In genomic region chr22:36921309-36922096, GRCh38 we compare ENCODE assay signal across 15 cellular contexts. TPM values are rescaled to one million over a fixed set of nuclear protein-coding genes. Genes with fewer than 3 reads are reported as not detected.
DNase-seq lines count a peak whose midpoint lies in the region; ATAC-seq and TF ChIP-seq lines count a peak whose summit lies in the region.
"Had no signal": no experiment of that assay in that cellular context is flagged by ENCODE, and none has a peak within 500 bp of the region (broad histone marks: within the 10 kb centered on the region; RNA-seq: fewer than 3 reads in every experiment).

No MANE protein-coding gene starts in this region.

- no peaks in the 10 kb centered on the region for H3K9me3 ChIP-seq in thyroid gland
- H3K9me3 ChIP-seq: testis had no signal

- no peak overlapping the region for H3K27ac ChIP-seq in thyroid gland
- H3K27ac ChIP-seq: testis had no signal

- peaks cover 46 to 74% of the 10 kb centered on the region in 2 donors for H3K4me1 Mint-ChIP-seq in stimulated activated naive B cell treated with anti-CD40 and anti-IgM and Interleukin-4, amounts not matched to agents 10 μg/mL and 1 μg/mL and 100 μg/mL, for 72 hours
- H3K4me1 Mint-ChIP-seq: natural killer cell, T-cell had no signal

- H3K4me3 ChIP-seq in thyroid gland (replicated peaks in 1 of 3): no peak overlapping the region
- H3K4me3 ChIP-seq: testis had no signal

- intact Hi-C loops in cardiac septum (cut with DNase I) (no loop called here), thyroid gland (cut with DNase I) (no loop called here)

- TF ChIP-seq POLR2A in thyroid gland (IDR thresholded peaks at IDR 0.05): no peak

- no peaks in the 10 kb centered on the region for H3K27me3 ChIP-seq in thyroid gland
- H3K27me3 ChIP-seq: testis had no signal

- WGBS in thyroid gland, 2 donors: 46 to 57% methylated on average over 13 to 15 of the region's 15 CpGs

- peak; percentile 21 for DNase-seq in SIG-M5 treated with dmso at 0.1 percent for 504 hours (lab: John Stamatoyannopoulos, UW; ENCODE audit: unreplicated experiment)
- no peak for DNase-seq in SIG-M5 (lab: John Stamatoyannopoulos, UW)
- DNase-seq in NOMO-1 treated with DMSO at 0.1 percent for 48 hours (lab: John Stamatoyannopoulos, UW; ENCODE audit: unreplicated experiment): peak; percentile 49
- DNase-seq in cardiac septum (ENCODE audit: low spot score): peak; percentile 89
- peak; percentile 75 for DNase-seq in stimulated activated naive B cell treated with anti-CD40 and anti-IgM and Interleukin-4, amounts not matched to agents 10 μg/mL and 1 μg/mL and 100 μg/mL, for 72 hours
- DNase-seq in thyroid gland: no peak
- no peak for DNase-seq in DMS153 (lab: John Stamatoyannopoulos, UW)
- DNase-seq: 8988T; cortex of kidney; natural killer cell; stimulated activated CD4-positive, alpha-beta T cell treated with anti-CD3 and anti-CD28 coated beads, Interleukin-2, amount 100 ng/mL, for 24 hours; testis had no signal

- H3K27ac Mint-ChIP-seq in stimulated activated naive B cell treated with anti-CD40 and anti-IgM and Interleukin-4, amounts not matched to agents 10 μg/mL and 1 μg/mL and 100 μg/mL, for 72 hours: peak overlapping the region; percentile 78
- H3K27ac Mint-ChIP-seq: natural killer cell, T-cell had no signal

- H3K9me3 Mint-ChIP-seq in stimulated activated naive B cell treated with anti-CD40 and anti-IgM and Interleukin-4, amounts not matched to agents 10 μg/mL and 1 μg/mL and 100 μg/mL, for 72 hours: no peaks in the 10 kb centered on the region
- H3K9me3 Mint-ChIP-seq: natural killer cell had no signal

- no peaks in the 10 kb centered on the region for H3K27me3 Mint-ChIP-seq in stimulated activated naive B cell treated with anti-CD40 and anti-IgM and Interleukin-4, amounts not matched to agents 10 μg/mL and 1 μg/mL and 100 μg/mL, for 72 hours

- ATAC-seq in stimulated activated naive B cell treated with anti-CD40 and anti-IgM and Interleukin-4, amounts not matched to agents 10 μg/mL and 1 μg/mL and 100 μg/mL, for 72 hours (replicated peaks): peak; percentile 98 to 99
- ATAC-seq in GM18870 (IDR thresholded peaks at IDR 0.05; ENCODE audit: unreplicated experiment): no peak
- ATAC-seq: T-cell had no signal

- peaks cover 70 to 90% of the 10 kb centered on the region in 2 donors for H3K36me3 Mint-ChIP-seq in stimulated activated naive B cell treated with anti-CD40 and anti-IgM and Interleukin-4, amounts not matched to agents 10 μg/mL and 1 μg/mL and 100 μg/mL, for 72 hours
- H3K36me3 Mint-ChIP-seq: natural killer cell, T-cell had no signal

- peak overlapping the region; percentile 54 to 71 for H3K4me3 Mint-ChIP-seq in stimulated activated naive B cell treated with anti-CD40 and anti-IgM and Interleukin-4, amounts not matched to agents 10 μg/mL and 1 μg/mL and 100 μg/mL, for 72 hours
- H3K4me3 Mint-ChIP-seq: natural killer cell, T-cell had no signal

- no peaks in the 10 kb centered on the region for H3K36me3 ChIP-seq in thyroid gland

- no peaks in the 10 kb centered on the region for H3K4me1 ChIP-seq in thyroid gland
- H3K4me1 ChIP-seq: testis had no signal

- no peak for TF ChIP-seq CTCF in thyroid gland (IDR thresholded peaks at IDR 0.05)

RNA-seq across cellular contexts. Expression of gene CSF2RB, which starts 8.1 kb away (rescaled TPM):
- 4.9 TPM for total RNA-seq in cardiac septum
- 1 to 10 TPM; 1.9 to 7.1 (median 3.0) TPM for total RNA-seq in thyroid gland
- total RNA-seq: NCI-H460 had no signal

Comparison
In these comparisons a context has a peak if more than half of its experiments do, and no peak if none do; other contexts are left out.
1. DNase-seq: peak in SIG-M5 treated with dmso at 0.1 percent for 504 hours (single experiment), NOMO-1 treated with DMSO at 0.1 percent for 48 hours (single experiment), cardiac septum (single experiment) and stimulated activated naive B cell treated with anti-CD40 and anti-IgM and Interleukin-4, amounts not matched to agents 10 μg/mL and 1 μg/mL and 100 μg/mL, for 72 hours (single experiment); none in SIG-M5 (single experiment), thyroid gland (0 of 2) and DMS153 (single experiment).